ENCODE assay signal across 18 cellular contexts in the genomic region with DNA sequence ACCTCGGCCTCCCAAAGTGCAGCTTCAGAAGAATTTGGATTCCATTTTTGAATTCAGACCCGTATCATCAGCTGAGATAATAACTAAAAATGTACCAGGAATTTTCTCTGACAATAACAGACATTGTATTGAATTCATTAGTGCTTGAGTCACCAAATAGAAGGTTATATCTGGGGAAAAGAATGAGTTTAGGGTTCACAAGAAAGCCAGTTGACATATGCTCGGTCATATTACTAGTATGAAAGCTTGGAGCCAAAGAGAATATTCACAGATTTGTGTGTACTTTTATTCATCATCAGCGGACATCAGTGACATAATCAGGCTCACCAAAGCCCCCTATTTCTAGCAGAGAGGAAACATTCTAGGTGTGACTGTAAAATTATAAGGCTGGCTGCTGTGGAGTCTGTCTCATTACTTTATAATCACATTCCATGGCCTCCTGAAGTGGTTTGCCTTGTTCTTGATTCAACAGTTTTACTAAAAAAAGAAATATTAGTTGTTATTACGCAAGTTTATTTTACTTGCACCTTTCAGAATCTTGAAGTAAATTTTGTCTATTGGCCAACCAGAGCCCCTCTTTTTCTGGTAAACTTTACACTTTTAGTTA.
"Had no signal": no experiment of that assay in that cellular context is flagged by ENCODE, and none has a peak within 500 bp of the region (broad histone marks: within the 10 kb centered on the region; RNA-seq: fewer than 3 reads in every experiment).

No MANE protein-coding gene starts in this region.

- H3K4me3 Mint-ChIP-seq: activated B cell treated with CpG ODN at 0.5 μM for 24 hours; activated CD4-positive, alpha-beta T cell treated with anti-CD3 and anti-CD28 coated beads for 36 hours; activated T-cell treated with anti-CD3 and anti-CD28 coated beads, Interleukin-2, amount 50 U/mL, for 4 hours; dendritic cell treated with granulocyte-macrophage colony-stimulating factor and Interleukin-4, amounts not matched to agents 40 ng/mL and 50 ng/mL, for 4 days; naive B cell; stimulated activated memory B cell treated with anti-CD40 and anti-IgM and Interleukin-4, amounts not matched to agents 10 μg/mL and 1 μg/mL and 100 μg/mL, for 72 hours had no signal

- ATAC-seq: activated CD4-positive, alpha-beta T cell treated with anti-CD3 and anti-CD28 coated beads for 36 hours; activated T-cell treated with anti-CD3 and anti-CD28 coated beads, Interleukin-2, amount 50 U/mL, for 4 hours; body of pancreas; foreskin keratinocyte; left lobe of liver; sciatic nerve; stimulated activated memory B cell treated with anti-CD40 and anti-IgM and Interleukin-4, amounts not matched to agents 10 μg/mL and 1 μg/mL and 100 μg/mL, for 72 hours; upper lobe of right lung had no signal

- H3K36me3 Mint-ChIP-seq: naive B cell; stimulated activated memory B cell treated with anti-CD40 and anti-IgM and Interleukin-4, amounts not matched to agents 10 μg/mL and 1 μg/mL and 100 μg/mL, for 72 hours had no signal

- H3K4me1 Mint-ChIP-seq: activated B cell treated with CpG ODN at 0.5 μM for 24 hours; activated CD4-positive, alpha-beta T cell treated with anti-CD3 and anti-CD28 coated beads for 36 hours; naive B cell; stimulated activated memory B cell treated with anti-CD40 and anti-IgM and Interleukin-4, amounts not matched to agents 10 μg/mL and 1 μg/mL and 100 μg/mL, for 72 hours had no signal

- DNase-seq: activated B cell treated with CpG ODN at 0.5 μM for 24 hours; activated CD4-positive, alpha-beta T cell treated with anti-CD3 and anti-CD28 coated beads for 36 hours; activated CD4-positive, alpha-beta T cell treated with anti-CD3 and anti-CD28 coated beads, Interleukin-2, amount 50 U/mL, for 4 hours; activated CD8-positive, alpha-beta memory T cell treated with anti-CD3 and anti-CD28 coated beads, Interleukin-2, amount 50 U/mL, for 48 hours; activated naive CD4-positive, alpha-beta T cell treated with Interleukin-2 at 50 U/mL for 16 hours; activated T-cell treated with anti-CD3 and anti-CD28 coated beads, Interleukin-2, amount 50 U/mL, for 4 hours; body of pancreas; effector CD4-positive, alpha-beta T cell; foreskin keratinocyte; naive B cell; stimulated activated CD4-positive, alpha-beta T cell treated with anti-CD3 and anti-CD28 coated beads, Interleukin-15, amount 100 ng/mL, for 24 hours; stomach; T-helper 9 cell; upper lobe of right lung had no signal

- H3K9me3 Mint-ChIP-seq: activated B cell treated with CpG ODN at 0.5 μM for 24 hours; activated T-cell treated with anti-CD3 and anti-CD28 coated beads, Interleukin-2, amount 50 U/mL, for 4 hours; dendritic cell treated with granulocyte-macrophage colony-stimulating factor and Interleukin-4, amounts not matched to agents 40 ng/mL and 50 ng/mL, for 4 days; naive B cell; stimulated activated memory B cell treated with anti-CD40 and anti-IgM and Interleukin-4, amounts not matched to agents 10 μg/mL and 1 μg/mL and 100 μg/mL, for 72 hours had no signal

- H3K27ac Mint-ChIP-seq: activated B cell treated with CpG ODN at 0.5 μM for 24 hours; activated CD4-positive, alpha-beta T cell treated with anti-CD3 and anti-CD28 coated beads for 36 hours; dendritic cell treated with granulocyte-macrophage colony-stimulating factor and Interleukin-4, amounts not matched to agents 40 ng/mL and 50 ng/mL, for 4 days; naive B cell; stimulated activated memory B cell treated with anti-CD40 and anti-IgM and Interleukin-4, amounts not matched to agents 10 μg/mL and 1 μg/mL and 100 μg/mL, for 72 hours had no signal
